Comparison of ENCODE assay signal across 8 cellular contexts in the genomic region with DNA sequence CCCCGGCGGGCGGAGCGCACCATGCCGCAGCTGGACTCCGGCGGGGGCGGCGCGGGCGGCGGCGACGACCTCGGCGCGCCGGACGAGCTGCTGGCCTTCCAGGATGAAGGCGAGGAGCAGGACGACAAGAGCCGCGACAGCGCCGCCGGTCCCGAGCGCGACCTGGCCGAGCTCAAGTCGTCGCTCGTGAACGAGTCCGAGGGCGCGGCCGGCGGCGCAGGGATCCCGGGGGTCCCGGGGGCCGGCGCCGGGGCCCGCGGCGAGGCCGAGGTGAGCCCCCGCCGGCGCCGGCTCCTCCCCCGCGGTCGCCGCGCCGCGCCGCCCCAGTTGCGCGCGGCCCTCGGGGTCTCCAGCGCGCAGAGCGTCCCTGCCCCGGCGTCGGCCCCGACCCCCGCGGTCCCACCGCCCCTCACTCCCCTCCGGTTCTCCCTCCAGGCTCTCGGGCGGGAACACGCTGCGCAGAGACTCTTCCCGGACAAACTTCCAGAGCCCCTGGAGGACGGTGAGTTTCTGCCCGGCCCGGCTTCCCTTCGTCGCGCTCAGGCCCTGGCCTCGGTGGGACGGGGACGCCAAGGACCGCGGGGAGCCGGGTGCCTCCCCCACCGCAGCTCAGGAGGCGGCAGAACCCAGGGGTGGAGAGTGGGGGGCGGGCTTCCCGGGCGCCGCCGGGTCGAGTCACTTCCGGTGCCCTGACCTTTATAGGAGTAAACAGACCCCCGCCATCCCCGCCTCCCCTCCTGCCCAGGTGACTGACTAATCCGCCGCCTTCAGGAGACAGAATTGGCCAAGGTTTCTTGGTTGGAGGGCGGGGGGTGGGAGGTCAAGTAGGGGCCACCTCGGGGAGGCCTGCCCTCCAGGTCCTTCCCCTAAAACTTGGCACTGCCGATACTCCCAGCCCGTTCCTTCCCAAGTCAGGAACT. TPM values are rescaled to one million over a fixed set of nuclear protein-coding genes. Genes with fewer than 3 reads are reported as not detected.
DNase-seq lines count a peak whose midpoint lies in the region; ATAC-seq and TF ChIP-seq lines count a peak whose summit lies in the region.

No MANE protein-coding gene starts in this region.

- H3K4me3 ChIP-seq in OCI-LY7 (ENCODE audit: low read depth, low read length, poor library complexity, severe bottlenecking), result peak overlapping the region; percentile 71
- H3K4me3 ChIP-seq in iPS-20b (ENCODE audit: low read length), result peak overlapping the region; percentile 72

- H3K9ac ChIP-seq in iPS-20b (ENCODE audit: low read depth, low read length), result peak overlapping the region; percentile 73

- H3K79me2 ChIP-seq in OCI-LY7 (ENCODE audit: insufficient read depth, low read depth, low read length), result no peaks in the 10 kb centered on the region

- H4K20me1 ChIP-seq in OCI-LY7 (ENCODE audit: insufficient read depth, low read length), result no peaks in the 10 kb centered on the region

- H3K36me3 ChIP-seq in OCI-LY7 (ENCODE audit: insufficient read depth, low read length) (no peaks in the 10 kb centered on the region), iPS-20b (ENCODE audit: insufficient read depth, low read depth, low read length) (no peaks in the 10 kb centered on the region; the same call in 1 of the 2 replicates)

- H3K4me1 ChIP-seq in OCI-LY7 (ENCODE audit: insufficient read depth, low read length, poor library complexity, severe bottlenecking), result peaks cover 13% of the 10 kb centered on the region
- H3K4me1 ChIP-seq in iPS-20b (ENCODE audit: insufficient read depth, low read length), result no peaks in the 10 kb centered on the region; the same call in 1 of the 2 replicates

- H3K27ac ChIP-seq in OCI-LY7 (ENCODE audit: low read depth, low read length, poor library complexity, severe bottlenecking), result no peak overlapping the region
- no peak overlapping the region for H3K27ac ChIP-seq in iPS-20b (ENCODE audit: low read length)

- TF ChIP-seq CTCF in OCI-LY7 (conservative IDR thresholded peaks at IDR 0.05; ENCODE audit: low read length), result no peak

- no peaks in the 10 kb centered on the region for H3K9me2 ChIP-seq in OCI-LY7 (ENCODE audit: insufficient read depth, low read length)

- no peak overlapping the region for H2AFZ ChIP-seq in OCI-LY7 (ENCODE audit: low read length)

- peak; percentile 45 to 70 for DNase-seq in stimulated activated CD4-positive, alpha-beta T cell treated with anti-CD3 and anti-CD28 coated beads, Interleukin-12 subunit alpha, Interleukin-12 subunit beta, amount 100 ng/mL, for 24 hours (ENCODE audit: low read depth in 2 of 2)
- DNase-seq in stimulated activated CD4-positive, alpha-beta T cell treated with anti-CD3 and anti-CD28 coated beads, Interleukin-2, amount 100 ng/mL, for 48 hours, result no peak
- peak; percentile 20 for DNase-seq in OCI-LY7 (ENCODE audit: low spot score)
- DNase-seq in activated gamma-delta T cell treated with anti-CD3 and anti-CD28 coated beads, Interleukin-2, amount 50 U/mL, for 16 hours (ENCODE audit: low read depth), result peak; percentile 82
- peak; percentile 77 for DNase-seq in stimulated activated CD4-positive, alpha-beta T cell treated with anti-CD3 and anti-CD28 coated beads, Interleukin-4, amount 100 ng/mL, for 24 hours
- no peak for DNase-seq in OCI-M1 (lab: John Stamatoyannopoulos, UW)

- H3K9me3 ChIP-seq in OCI-LY7 (ENCODE audit: low read length) (no peaks in the 10 kb centered on the region), iPS-20b (ENCODE audit: insufficient read depth, low read depth, low read length) (no peaks in the 10 kb centered on the region)

- BruUV-seq in OCI-LY7 (replicated peaks; lab: Mats Ljungman, UMichigan), result no TSS peak

- POLR2A ChIA-PET in OCI-LY7 (lab: Charles Lee), result interaction anchor here (0.6 kb wide), 1 partner anchor 17 kb away, joined by 3 read pairs; no protein-coding TSS in a partner anchor

- no peak for ATAC-seq in HG02973 (IDR thresholded peaks at IDR 0.05; ENCODE audit: unreplicated experiment)

- CTCF ChIA-PET in OCI-LY7 (lab: Charles Lee; ENCODE audit: unreplicated experiment), result no interaction called here

- intact Hi-C loops in OCI-LY7 (cut with micrococcal nuclease; ENCODE audit: unreplicated experiment), result no loop called here

- peaks cover 36% of the 10 kb centered on the region for H3K27me3 ChIP-seq in iPS-20b (ENCODE audit: insufficient read depth, low read length)

- peak overlapping the region; percentile 99 for H3K4me2 ChIP-seq in OCI-LY7 (ENCODE audit: low read length)

RNA-seq across cellular contexts. Expression of gene TCF7, which starts 0.7 kb away (rescaled TPM):
- 0.39 and 1.1 TPM in 2 replicates for total RNA-seq in OCI-LY7 (2014; rRNA removed; shearing (Covaris generic))
- total RNA-seq in OCI-LY7 (2022), result 0.97 and 1.9 TPM in 2 replicates

Comparison
In these comparisons a context has a peak if more than half of its experiments do, and no peak if none do; other contexts are left out.
1. DNase-seq: peak in stimulated activated CD4-positive, alpha-beta T cell treated with anti-CD3 and anti-CD28 coated beads, Interleukin-12 subunit alpha, Interleukin-12 subunit beta, amount 100 ng/mL, for 24 hours (2 of 2), OCI-LY7 (single experiment), activated gamma-delta T cell treated with anti-CD3 and anti-CD28 coated beads, Interleukin-2, amount 50 U/mL, for 16 hours (single experiment) and stimulated activated CD4-positive, alpha-beta T cell treated with anti-CD3 and anti-CD28 coated beads, Interleukin-4, amount 100 ng/mL, for 24 hours (single experiment); none in stimulated activated CD4-positive, alpha-beta T cell treated with anti-CD3 and anti-CD28 coated beads, Interleukin-2, amount 100 ng/mL, for 48 hours (0 of 2) and OCI-M1 (single experiment).